1 cellular context compared by ENCODE assay signal in the genomic region with DNA sequence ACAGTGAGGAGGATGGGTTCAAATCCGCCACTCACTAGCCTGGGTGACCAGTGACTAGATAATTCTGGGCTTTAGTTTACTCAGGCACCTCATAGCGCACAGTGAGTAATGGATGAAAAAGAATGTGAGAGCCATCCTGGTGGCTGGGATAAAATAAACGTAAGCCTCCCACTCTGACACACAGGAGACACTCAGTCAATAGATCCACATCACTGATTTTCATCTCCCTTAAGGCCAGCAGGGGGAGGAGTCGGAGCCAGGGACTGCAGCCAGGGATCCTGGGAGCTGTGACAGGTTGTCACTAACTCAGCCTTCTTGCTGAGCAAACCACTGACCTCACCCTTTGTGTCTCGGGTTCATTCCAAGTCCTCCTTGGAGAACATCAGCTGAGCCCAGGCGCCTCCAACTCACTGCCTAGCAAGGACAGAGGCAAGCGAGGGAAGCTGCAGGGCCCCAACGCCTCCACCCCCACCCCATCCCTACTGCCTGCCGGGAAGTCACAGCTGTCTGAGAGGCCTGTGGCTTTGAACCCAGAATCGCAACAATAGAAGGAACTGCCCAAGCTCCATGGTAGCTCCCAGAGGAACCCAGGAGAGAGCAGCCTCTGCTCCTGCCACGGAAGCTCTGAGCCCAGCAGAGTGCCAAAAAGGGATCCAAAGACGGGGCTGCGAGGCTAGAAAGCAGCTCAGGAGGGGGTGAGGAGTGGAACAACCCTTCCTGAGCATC.
TF ChIP-seq lines count a peak whose summit lies in the region.

No MANE protein-coding gene starts in this region.

TF ChIP-seq in HepG2, 621 proteins besides CTCF, POLR2A, EP300 and RAD21 (continued from another document and continues in another):
- TF ChIP-seq, protein P1, sequence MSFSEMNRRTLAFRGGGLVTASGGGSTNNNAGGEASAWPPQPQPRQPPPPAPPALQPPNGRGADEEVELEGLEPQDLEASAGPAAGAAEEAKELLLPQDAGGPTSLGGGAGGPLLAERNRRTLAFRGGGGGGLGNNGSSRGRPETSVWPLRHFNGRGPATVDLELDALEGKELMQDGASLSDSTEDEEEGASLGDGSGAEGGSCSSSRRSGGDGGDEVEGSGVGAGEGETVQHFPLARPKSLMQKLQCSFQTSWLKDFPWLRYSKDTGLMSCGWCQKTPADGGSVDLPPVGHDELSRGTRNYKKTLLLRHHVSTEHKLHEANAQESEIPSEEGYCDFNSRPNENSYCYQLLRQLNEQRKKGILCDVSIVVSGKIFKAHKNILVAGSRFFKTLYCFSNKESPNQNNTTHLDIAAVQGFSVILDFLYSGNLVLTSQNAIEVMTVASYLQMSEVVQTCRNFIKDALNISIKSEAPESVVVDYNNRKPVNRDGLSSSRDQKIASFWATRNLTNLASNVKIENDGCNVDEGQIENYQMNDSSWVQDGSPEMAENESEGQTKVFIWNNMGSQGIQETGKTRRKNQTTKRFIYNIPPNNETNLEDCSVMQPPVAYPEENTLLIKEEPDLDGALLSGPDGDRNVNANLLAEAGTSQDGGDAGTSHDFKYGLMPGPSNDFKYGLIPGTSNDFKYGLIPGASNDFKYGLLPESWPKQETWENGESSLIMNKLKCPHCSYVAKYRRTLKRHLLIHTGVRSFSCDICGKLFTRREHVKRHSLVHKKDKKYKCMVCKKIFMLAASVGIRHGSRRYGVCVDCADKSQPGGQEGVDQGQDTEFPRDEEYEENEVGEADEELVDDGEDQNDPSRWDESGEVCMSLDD (CRISPR knock-in tag; IDR thresholded peaks at IDR 0.05; ENCODE audit: borderline replicate concordance) = no peak
- TF ChIP-seq, protein P2, sequence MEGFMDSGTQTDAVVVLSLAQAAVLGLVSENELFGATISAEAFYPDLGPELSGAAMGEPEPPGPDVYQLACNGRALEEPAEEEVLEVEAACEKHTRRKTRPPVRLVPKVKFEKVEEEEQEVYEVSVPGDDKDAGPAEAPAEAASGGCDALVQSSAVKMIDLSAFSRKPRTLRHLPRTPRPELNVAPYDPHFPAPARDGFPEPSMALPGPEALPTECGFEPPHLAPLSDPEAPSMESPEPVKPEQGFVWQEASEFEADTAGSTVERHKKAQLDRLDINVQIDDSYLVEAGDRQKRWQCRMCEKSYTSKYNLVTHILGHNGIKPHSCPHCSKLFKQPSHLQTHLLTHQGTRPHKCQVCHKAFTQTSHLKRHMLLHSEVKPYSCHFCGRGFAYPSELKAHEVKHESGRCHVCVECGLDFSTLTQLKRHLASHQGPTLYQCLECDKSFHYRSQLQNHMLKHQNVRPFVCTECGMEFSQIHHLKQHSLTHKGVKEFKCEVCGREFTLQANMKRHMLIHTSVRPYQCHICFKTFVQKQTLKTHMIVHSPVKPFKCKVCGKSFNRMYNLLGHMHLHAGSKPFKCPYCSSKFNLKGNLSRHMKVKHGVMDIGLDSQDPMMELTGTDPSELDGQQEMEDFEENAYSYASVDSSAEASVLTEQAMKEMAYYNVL (CRISPR knock-in tag; IDR thresholded peaks at IDR 0.05; ENCODE audit: borderline replicate concordance) = no peak
- TF ChIP-seq ASH2L (IDR thresholded peaks at IDR 0.05; ENCODE audit: insufficient read length, low read depth, low read length) (no peak), NFIB (CRISPR knock-in tag; IDR thresholded peaks at IDR 0.05; ENCODE audit: borderline replicate concordance) (no peak), ZNF225 (CRISPR knock-in tag; IDR thresholded peaks at IDR 0.05) (no peak), SPEN (CRISPR knock-in tag; IDR thresholded peaks at IDR 0.05; ENCODE audit: low read depth) (0 out of 2 replicates have a peak, but pooled peaks have one; percentile 20), ZNF143 (CRISPR knock-in tag; IDR thresholded peaks at IDR 0.05) (peak; percentile 73), ZNF263 (CRISPR knock-in tag; IDR thresholded peaks at IDR 0.05) (peak; percentile 72), ZNF577 (CRISPR knock-in tag; IDR thresholded peaks at IDR 0.05; ENCODE audit: borderline replicate concordance, low read depth) (no peak), ZSCAN20 (CRISPR knock-in tag; IDR thresholded peaks at IDR 0.05; ENCODE audit: borderline replicate concordance) (no peak), ATF7-NPFF (CRISPR knock-in tag; IDR thresholded peaks at IDR 0.05; ENCODE audit: low read depth) (no peak), PCBP2 (optimal IDR thresholded peaks at IDR 0.05; ENCODE audit: low read depth, low read length, poor library complexity, severe bottlenecking) (no peak), ZNF530 (CRISPR knock-in tag; IDR thresholded peaks at IDR 0.05; ENCODE audit: low read depth) (no peak), ZNF652 (CRISPR knock-in tag; IDR thresholded peaks at IDR 0.05; ENCODE audit: borderline replicate concordance, low read depth) (0 out of 2 replicates have a peak, but pooled peaks have one; percentile 8), KDM3A (CRISPR knock-in tag; IDR thresholded peaks at IDR 0.05; ENCODE audit: low read depth) (no peak), ZNF550 (CRISPR knock-in tag; IDR thresholded peaks at IDR 0.05; ENCODE audit: borderline replicate concordance) (no peak), ZNF44 (CRISPR knock-in tag; IDR thresholded peaks at IDR 0.05) (no peak), IRF2 (CRISPR knock-in tag; IDR thresholded peaks at IDR 0.05) (0 out of 2 replicates have a peak, but pooled peaks have one; percentile 24), ZBTB3 (CRISPR knock-in tag; IDR thresholded peaks at IDR 0.05; ENCODE audit: borderline replicate concordance, low read depth) (no peak), STAG1 (CRISPR knock-in tag; IDR thresholded peaks at IDR 0.05) (peak; percentile 49), HDAC2 (CRISPR knock-in tag; IDR thresholded peaks at IDR 0.05) (0 out of 2 replicates have a peak, but pooled peaks have one; percentile 8)
- TF ChIP-seq, protein P3, sequence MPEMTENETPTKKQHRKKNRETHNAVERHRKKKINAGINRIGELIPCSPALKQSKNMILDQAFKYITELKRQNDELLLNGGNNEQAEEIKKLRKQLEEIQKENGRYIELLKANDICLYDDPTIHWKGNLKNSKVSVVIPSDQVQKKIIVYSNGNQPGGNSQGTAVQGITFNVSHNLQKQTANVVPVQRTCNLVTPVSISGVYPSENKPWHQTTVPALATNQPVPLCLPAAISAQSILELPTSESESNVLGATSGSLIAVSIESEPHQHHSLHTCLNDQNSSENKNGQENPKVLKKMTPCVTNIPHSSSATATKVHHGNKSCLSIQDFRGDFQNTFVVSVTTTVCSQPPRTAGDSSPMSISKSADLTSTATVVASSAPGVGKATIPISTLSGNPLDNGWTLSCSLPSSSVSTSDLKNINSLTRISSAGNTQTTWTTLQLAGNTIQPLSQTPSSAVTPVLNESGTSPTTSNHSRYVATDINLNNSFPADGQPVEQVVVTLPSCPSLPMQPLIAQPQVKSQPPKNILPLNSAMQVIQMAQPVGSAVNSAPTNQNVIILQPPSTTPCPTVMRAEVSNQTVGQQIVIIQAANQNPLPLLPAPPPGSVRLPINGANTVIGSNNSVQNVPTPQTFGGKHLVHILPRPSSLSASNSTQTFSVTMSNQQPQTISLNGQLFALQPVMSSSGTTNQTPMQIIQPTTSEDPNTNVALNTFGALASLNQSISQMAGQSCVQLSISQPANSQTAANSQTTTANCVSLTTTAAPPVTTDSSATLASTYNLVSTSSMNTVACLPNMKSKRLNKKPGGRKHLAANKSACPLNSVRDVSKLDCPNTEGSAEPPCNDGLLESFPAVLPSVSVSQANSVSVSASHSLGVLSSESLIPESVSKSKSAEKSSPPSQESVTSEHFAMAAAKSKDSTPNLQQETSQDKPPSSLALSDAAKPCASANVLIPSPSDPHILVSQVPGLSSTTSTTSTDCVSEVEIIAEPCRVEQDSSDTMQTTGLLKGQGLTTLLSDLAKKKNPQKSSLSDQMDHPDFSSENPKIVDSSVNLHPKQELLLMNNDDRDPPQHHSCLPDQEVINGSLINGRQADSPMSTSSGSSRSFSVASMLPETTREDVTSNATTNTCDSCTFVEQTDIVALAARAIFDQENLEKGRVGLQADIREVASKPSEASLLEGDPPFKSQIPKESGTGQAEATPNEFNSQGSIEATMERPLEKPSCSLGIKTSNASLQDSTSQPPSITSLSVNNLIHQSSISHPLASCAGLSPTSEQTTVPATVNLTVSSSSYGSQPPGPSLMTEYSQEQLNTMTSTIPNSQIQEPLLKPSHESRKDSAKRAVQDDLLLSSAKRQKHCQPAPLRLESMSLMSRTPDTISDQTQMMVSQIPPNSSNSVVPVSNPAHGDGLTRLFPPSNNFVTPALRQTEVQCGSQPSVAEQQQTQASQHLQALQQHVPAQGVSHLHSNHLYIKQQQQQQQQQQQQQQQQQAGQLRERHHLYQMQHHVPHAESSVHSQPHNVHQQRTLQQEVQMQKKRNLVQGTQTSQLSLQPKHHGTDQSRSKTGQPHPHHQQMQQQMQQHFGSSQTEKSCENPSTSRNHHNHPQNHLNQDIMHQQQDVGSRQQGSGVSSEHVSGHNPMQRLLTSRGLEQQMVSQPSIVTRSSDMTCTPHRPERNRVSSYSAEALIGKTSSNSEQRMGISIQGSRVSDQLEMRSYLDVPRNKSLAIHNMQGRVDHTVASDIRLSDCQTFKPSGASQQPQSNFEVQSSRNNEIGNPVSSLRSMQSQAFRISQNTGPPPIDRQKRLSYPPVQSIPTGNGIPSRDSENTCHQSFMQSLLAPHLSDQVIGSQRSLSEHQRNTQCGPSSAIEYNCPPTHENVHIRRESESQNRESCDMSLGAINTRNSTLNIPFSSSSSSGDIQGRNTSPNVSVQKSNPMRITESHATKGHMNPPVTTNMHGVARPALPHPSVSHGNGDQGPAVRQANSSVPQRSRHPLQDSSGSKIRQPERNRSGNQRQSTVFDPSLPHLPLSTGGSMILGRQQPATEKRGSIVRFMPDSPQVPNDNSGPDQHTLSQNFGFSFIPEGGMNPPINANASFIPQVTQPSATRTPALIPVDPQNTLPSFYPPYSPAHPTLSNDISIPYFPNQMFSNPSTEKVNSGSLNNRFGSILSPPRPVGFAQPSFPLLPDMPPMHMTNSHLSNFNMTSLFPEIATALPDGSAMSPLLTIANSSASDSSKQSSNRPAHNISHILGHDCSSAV (CRISPR knock-in tag; IDR thresholded peaks at IDR 0.05; ENCODE audit: borderline replicate concordance) = no peak
- TF ChIP-seq, protein P4, sequence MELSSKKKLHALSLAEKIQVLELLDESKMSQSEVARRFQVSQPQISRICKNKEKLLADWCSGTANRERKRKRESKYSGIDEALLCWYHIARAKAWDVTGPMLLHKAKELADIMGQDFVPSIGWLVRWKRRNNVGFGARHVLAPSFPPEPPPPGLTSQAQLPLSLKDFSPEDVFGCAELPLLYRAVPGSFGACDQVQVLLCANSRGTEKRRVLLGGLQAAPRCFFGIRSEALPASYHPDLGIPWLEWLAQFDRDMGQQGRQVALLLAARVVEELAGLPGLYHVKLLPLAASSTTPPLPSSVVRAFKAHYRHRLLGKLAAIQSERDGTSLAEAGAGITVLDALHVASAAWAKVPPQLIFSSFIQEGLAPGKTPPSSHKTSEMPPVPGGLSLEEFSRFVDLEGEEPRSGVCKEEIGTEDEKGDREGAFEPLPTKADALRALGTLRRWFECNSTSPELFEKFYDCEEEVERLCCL (CRISPR knock-in tag; IDR thresholded peaks at IDR 0.05; ENCODE audit: borderline replicate concordance) = no peak
- TF ChIP-seq, protein P5, sequence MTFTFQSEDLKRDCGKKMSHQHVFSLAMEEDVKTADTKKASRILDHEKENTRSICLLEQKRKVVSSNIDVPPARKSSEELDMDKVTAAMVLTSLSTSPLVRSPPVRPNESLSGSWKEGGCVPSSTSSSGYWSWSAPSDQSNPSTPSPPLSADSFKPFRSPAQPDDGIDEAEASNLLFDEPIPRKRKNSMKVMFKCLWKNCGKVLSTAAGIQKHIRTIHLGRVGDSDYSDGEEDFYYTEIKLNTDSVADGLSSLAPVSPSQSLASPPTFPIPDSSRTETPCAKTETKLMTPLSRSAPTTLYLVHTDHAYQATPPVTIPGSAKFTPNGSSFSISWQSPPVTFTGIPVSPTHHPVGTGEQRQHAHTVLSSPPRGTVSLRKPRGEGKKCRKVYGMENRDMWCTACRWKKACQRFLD (CRISPR knock-in tag; IDR thresholded peaks at IDR 0.05; ENCODE audit: borderline replicate concordance) = no peak
- TF ChIP-seq, protein P6, sequence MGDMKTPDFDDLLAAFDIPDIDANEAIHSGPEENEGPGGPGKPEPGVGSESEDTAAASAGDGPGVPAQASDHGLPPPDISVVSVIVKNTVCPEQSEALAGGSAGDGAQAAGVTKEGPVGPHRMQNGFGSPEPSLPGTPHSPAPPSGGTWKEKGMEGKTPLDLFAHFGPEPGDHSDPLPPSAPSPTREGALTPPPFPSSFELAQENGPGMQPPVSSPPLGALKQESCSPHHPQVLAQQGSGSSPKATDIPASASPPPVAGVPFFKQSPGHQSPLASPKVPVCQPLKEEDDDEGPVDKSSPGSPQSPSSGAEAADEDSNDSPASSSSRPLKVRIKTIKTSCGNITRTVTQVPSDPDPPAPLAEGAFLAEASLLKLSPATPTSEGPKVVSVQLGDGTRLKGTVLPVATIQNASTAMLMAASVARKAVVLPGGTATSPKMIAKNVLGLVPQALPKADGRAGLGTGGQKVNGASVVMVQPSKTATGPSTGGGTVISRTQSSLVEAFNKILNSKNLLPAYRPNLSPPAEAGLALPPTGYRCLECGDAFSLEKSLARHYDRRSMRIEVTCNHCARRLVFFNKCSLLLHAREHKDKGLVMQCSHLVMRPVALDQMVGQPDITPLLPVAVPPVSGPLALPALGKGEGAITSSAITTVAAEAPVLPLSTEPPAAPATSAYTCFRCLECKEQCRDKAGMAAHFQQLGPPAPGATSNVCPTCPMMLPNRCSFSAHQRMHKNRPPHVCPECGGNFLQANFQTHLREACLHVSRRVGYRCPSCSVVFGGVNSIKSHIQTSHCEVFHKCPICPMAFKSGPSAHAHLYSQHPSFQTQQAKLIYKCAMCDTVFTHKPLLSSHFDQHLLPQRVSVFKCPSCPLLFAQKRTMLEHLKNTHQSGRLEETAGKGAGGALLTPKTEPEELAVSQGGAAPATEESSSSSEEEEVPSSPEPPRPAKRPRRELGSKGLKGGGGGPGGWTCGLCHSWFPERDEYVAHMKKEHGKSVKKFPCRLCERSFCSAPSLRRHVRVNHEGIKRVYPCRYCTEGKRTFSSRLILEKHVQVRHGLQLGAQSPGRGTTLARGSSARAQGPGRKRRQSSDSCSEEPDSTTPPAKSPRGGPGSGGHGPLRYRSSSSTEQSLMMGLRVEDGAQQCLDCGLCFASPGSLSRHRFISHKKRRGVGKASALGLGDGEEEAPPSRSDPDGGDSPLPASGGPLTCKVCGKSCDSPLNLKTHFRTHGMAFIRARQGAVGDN (CRISPR knock-in tag; IDR thresholded peaks at IDR 0.05) = peak; percentile 59
- TF ChIP-seq, protein P7, sequence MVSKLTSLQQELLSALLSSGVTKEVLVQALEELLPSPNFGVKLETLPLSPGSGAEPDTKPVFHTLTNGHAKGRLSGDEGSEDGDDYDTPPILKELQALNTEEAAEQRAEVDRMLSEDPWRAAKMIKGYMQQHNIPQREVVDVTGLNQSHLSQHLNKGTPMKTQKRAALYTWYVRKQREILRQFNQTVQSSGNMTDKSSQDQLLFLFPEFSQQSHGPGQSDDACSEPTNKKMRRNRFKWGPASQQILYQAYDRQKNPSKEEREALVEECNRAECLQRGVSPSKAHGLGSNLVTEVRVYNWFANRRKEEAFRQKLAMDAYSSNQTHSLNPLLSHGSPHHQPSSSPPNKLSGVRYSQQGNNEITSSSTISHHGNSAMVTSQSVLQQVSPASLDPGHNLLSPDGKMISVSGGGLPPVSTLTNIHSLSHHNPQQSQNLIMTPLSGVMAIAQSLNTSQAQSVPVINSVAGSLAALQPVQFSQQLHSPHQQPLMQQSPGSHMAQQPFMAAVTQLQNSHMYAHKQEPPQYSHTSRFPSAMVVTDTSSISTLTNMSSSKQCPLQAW (CRISPR knock-in tag; IDR thresholded peaks at IDR 0.05) = no peak
- TF ChIP-seq, protein P8, sequence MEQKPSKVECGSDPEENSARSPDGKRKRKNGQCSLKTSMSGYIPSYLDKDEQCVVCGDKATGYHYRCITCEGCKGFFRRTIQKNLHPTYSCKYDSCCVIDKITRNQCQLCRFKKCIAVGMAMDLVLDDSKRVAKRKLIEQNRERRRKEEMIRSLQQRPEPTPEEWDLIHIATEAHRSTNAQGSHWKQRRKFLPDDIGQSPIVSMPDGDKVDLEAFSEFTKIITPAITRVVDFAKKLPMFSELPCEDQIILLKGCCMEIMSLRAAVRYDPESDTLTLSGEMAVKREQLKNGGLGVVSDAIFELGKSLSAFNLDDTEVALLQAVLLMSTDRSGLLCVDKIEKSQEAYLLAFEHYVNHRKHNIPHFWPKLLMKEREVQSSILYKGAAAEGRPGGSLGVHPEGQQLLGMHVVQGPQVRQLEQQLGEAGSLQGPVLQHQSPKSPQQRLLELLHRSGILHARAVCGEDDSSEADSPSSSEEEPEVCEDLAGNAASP (CRISPR knock-in tag; IDR thresholded peaks at IDR 0.05; ENCODE audit: borderline replicate concordance) = no peak
